Comparison of ENCODE assay signal across 22 cellular contexts in genomic region chr17:4665027-4665426, GRCh38. TPM values are rescaled to one million over a fixed set of nuclear protein-coding genes. Genes with fewer than 3 reads are reported as not detected.
DNase-seq lines count a peak whose midpoint lies in the region; ATAC-seq, FAIRE-seq and TF ChIP-seq lines count a peak whose summit lies in the region.
"Had no signal": no experiment of that assay in that cellular context is flagged by ENCODE, and none has a peak within 500 bp of the region (broad histone marks: within the 10 kb centered on the region; RNA-seq: fewer than 3 reads in every experiment).

No MANE protein-coding gene starts in this region.

- no peak for FAIRE-seq in A549 (lab: Jason Lieb, UNC)

- H3K4me2 ChIP-seq in A549, result no peak overlapping the region
- no peak overlapping the region for H3K4me2 ChIP-seq in neuronal stem cell (ENCODE audit: insufficient read depth, low read length, poor library complexity, severe bottlenecking)
- H3K4me2 ChIP-seq: BLaER1 had no signal

- 60% methylated on average over 9 of the region's 9 CpGs for WGBS in A549 (ENCODE audit: missing lambda C conversion rate)
- WGBS in neuronal stem cell (ENCODE audit: extremely low coverage in 2 of 2, insufficient read length in 2 of 2, insufficient replicate concordance in 1 of 2), 2 donors, result no CpG with 5 or more reads among the region's 9 CpGs

- TF ChIP-seq RAD21 in A549 (conservative IDR thresholded peaks at IDR 0.05 in 1 of 2, IDR thresholded peaks at IDR 0.05 in 1 of 2), result no peak

- H2BK120ac ChIP-seq in neuronal stem cell (ENCODE audit: low read depth, low read length), result no peak overlapping the region

- no peak overlapping the region for H3K9ac ChIP-seq in neuronal stem cell (ENCODE audit: low read depth, low read length, poor library complexity)
- H3K9ac ChIP-seq: BLaER1 had no signal

- H3K4ac ChIP-seq in neuronal stem cell (ENCODE audit: low read length), result no peak overlapping the region

- H3K27ac ChIP-seq in A549 (no peak overlapping the region), Peyer's patch (no peak overlapping the region), neuronal stem cell (replicated peaks; ENCODE audit: low read length) (no peak overlapping the region)
- H3K27ac ChIP-seq: BLaER1 had no signal

- intact Hi-C loops in left colon (cut with DNase I, micrococcal nuclease), result no loop called here

- no peak overlapping the region for H3K23ac ChIP-seq in neuronal stem cell (ENCODE audit: low read depth, low read length, poor library complexity)

- H2BK15ac ChIP-seq in neuronal stem cell (ENCODE audit: low read length), result no peak overlapping the region

- no peak overlapping the region for H3K4me3 ChIP-seq in A549
- no peak overlapping the region for H3K4me3 ChIP-seq in Peyer's patch
- H3K4me3 ChIP-seq in neuronal stem cell (ENCODE audit: low read length in 2 of 2), result no peak overlapping the region
- H3K4me3 ChIP-seq: BLaER1 had no signal

- TF ChIP-seq CTCF in A549 (IDR thresholded peaks at IDR 0.05) (no peak), Peyer's patch (IDR thresholded peaks at IDR 0.05) (no peak)

- DNase-seq in A549 (ENCODE audit: low read depth in 1 of 2, low spot score in 1 of 2) (no peak), Peyer's patch (peak in 2 of 3 donors; percentile 65 to 70), left colon (peak in 1 of 2 donors; percentile 30), mesenteric fat pad (ENCODE audit: low spot score) (peak; percentile 71), neuronal stem cell (ENCODE audit: low spot score) (no peak), activated T-cell treated with anti-CD3 and anti-CD28 coated beads for 4 hours (no peak)
- DNase-seq: CD4-positive, CD25-positive, alpha-beta regulatory T cell; DMS153; DND-41; H9; NCI-H1092; NCI-H1417 treated with DMSO at 0.1 percent for 48 hours; NCI-H1694 treated with DMSO at 0.1 percent for 48 hours; NCI-H2081; NCI-H2227 treated with DMSO at 0.1 percent for 48 hours; NCI-H69; SHP77 had no signal

- peak; percentile 39 to 48; a peak in 4 of 6 replicates for ATAC-seq in A549
- peak; percentile 93 for ATAC-seq in left colon
- no peak for ATAC-seq in HG03469 (IDR thresholded peaks at IDR 0.05; ENCODE audit: unreplicated experiment)
- no peak for ATAC-seq in GM18520 (IDR thresholded peaks at IDR 0.05; ENCODE audit: unreplicated experiment)

- no peak overlapping the region for H3K18ac ChIP-seq in neuronal stem cell (ENCODE audit: low read length)

- no peaks in the 10 kb centered on the region for H3K79me1 ChIP-seq in neuronal stem cell (ENCODE audit: low read depth, low read length)

- H2BK12ac ChIP-seq in neuronal stem cell (ENCODE audit: low read length), result no peak overlapping the region

- H4K91ac ChIP-seq in neuronal stem cell (ENCODE audit: low read depth, low read length, poor library complexity), result no peak overlapping the region

- H3K4me1 ChIP-seq in A549 (no peaks in the 10 kb centered on the region), Peyer's patch (no peaks in the 10 kb centered on the region), neuronal stem cell (ENCODE audit: control insufficient read depth in 2 of 2, insufficient read depth in 1 of 2, low read depth in 1 of 2, low read length in 2 of 2) (no peaks in the 10 kb centered on the region)
- H3K4me1 ChIP-seq: BLaER1 had no signal

- no peak overlapping the region for H2AK5ac ChIP-seq in neuronal stem cell (ENCODE audit: low read depth, low read length)

- H3K9me3 ChIP-seq in A549, result no peaks in the 10 kb centered on the region
- no peaks in the 10 kb centered on the region for H3K9me3 ChIP-seq in Peyer's patch
- no peaks in the 10 kb centered on the region for H3K9me3 ChIP-seq in neuronal stem cell (replicated peaks in 1 of 2; ENCODE audit: control insufficient read depth in 2 of 2, insufficient read depth in 1 of 2, low read depth in 1 of 2, low read length in 2 of 2)
- H3K9me3 ChIP-seq: BLaER1 had no signal

- POLR2A ChIA-PET in A549 (lab: Yijun Ruan, JAX), result no interaction called here

- H3K14ac ChIP-seq in neuronal stem cell (ENCODE audit: low read length), result no peak overlapping the region

- no peak overlapping the region for H2BK5ac ChIP-seq in neuronal stem cell (ENCODE audit: low read length)

- H3K36me3 ChIP-seq in Peyer's patch (no peaks in the 10 kb centered on the region), neuronal stem cell (replicated peaks in 1 of 2; ENCODE audit: control insufficient read depth in 2 of 2, insufficient read depth in 2 of 2, low read length in 2 of 2) (peaks cover 0 to 3% of the 10 kb centered on the region in 2 donors)

- TF ChIP-seq EP300 in A549 (IDR thresholded peaks at IDR 0.05), result no peak

- no peak overlapping the region for H4K8ac ChIP-seq in neuronal stem cell (ENCODE audit: low read depth, low read length)

- H3K27me3 ChIP-seq in Peyer's patch (no peaks in the 10 kb centered on the region), neuronal stem cell (ENCODE audit: control insufficient read depth in 3 of 3, insufficient read depth in 3 of 3, low read depth in 1 of 3, low read length in 3 of 3) (no peaks in the 10 kb centered on the region)
- H3K27me3 ChIP-seq: BLaER1 had no signal

- CTCF ChIA-PET in A549 (lab: Yijun Ruan, JAX), result interaction anchor here (1.8 kb wide), 1 partner anchor 39 kb away, joined by 5 read pairs; no protein-coding TSS in a partner anchor

- H2AFZ ChIP-seq in neuronal stem cell (ENCODE audit: low read length), result no peak overlapping the region

- TF ChIP-seq POLR2A in A549 (IDR thresholded peaks at IDR 0.05; ENCODE audit: low read length), result no peak
- no peak for TF ChIP-seq POLR2A in Peyer's patch (IDR thresholded peaks at IDR 0.05)

TF ChIP-seq in A549, 52 proteins besides CTCF, POLR2A, EP300 and RAD21:
- TF ChIP-seq ZC3H11A (IDR thresholded peaks at IDR 0.05) (no peak), HES2 (IDR thresholded peaks at IDR 0.05) (no peak), SMC3 (IDR thresholded peaks at IDR 0.05) (no peak), RARB (CRISPR knock-in tag; IDR thresholded peaks at IDR 0.05) (no peak), CBX2 (IDR thresholded peaks at IDR 0.05; ENCODE audit: borderline replicate concordance, low read depth) (no peak), RNF2 (IDR thresholded peaks at IDR 0.05; ENCODE audit: borderline replicate concordance, low read depth) (no peak), HOXB13 (CRISPR knock-in tag; IDR thresholded peaks at IDR 0.05; ENCODE audit: low read depth) (no peak), PBX3 (IDR thresholded peaks at IDR 0.05) (no peak), ESRRA (IDR thresholded peaks at IDR 0.05; ENCODE audit: borderline replicate concordance, low read length) (no peak), RFX5 (IDR thresholded peaks at IDR 0.05) (no peak), HEYL (CRISPR knock-in tag; IDR thresholded peaks at IDR 0.05) (no peak)

RNA-seq across cellular contexts. Expression of gene ALOX15, which starts 23.5 kb away (rescaled TPM):
- 0.12 and 0.15 TPM in 2 replicates for polyA plus RNA-seq in A549 (2011; rRNA removed)
- 0.07 and 0.08 TPM in 2 replicates for polyA plus RNA-seq in A549 (2012; cell fraction: cytosol; rRNA removed)
- 0.17 and 0.24 TPM in 2 replicates for polyA plus RNA-seq in A549 (2012; cell fraction: nucleus; rRNA removed)
- 0.08 to 0.12 TPM in 2 of 3 replicates, not detected in the other for polyA plus RNA-seq in A549 (2017; fragmentation: RNase III; extraction: RNeasy Plus Mini Kit Qiagen cat#74134 plus additional on column Dnase treatment)
- polyA minus RNA-seq in A549 (2011; rRNA and poly(A)+ RNA removed), result 0.17 and 0.19 TPM in 2 replicates
- not detected for total RNA-seq in Peyer's patch
- under 1 TPM; 0.12 to 0.36 TPM for total RNA-seq in left colon
- not detected for total RNA-seq in mesenteric fat pad
- 0.21 TPM for polyA plus RNA-seq in neuronal stem cell (2013, experiment 1 of 2)
- 0.15 TPM for polyA plus RNA-seq in neuronal stem cell (2013, experiment 2 of 2)
- total RNA-seq: A172; CD4-positive, CD25-positive, alpha-beta regulatory T cell had no signal
- polyA plus RNA-seq: AG04450; CD4-positive, CD25-positive, alpha-beta regulatory T cell had no signal

RNA-seq across cellular contexts. Expression of gene PELP1, which starts 38.9 kb away (rescaled TPM):
- polyA plus RNA-seq in A549 (2011; rRNA removed), result 30.2 and 35.5 TPM in 2 replicates
- 46.1 and 63.3 TPM in 2 replicates for polyA plus RNA-seq in A549 (2012; cell fraction: cytosol; rRNA removed)
- polyA plus RNA-seq in A549 (2012; cell fraction: nucleus; rRNA removed), result 173 and 242 TPM in 2 replicates
- polyA plus RNA-seq in A549 (2017; fragmentation: RNase III; extraction: RNeasy Plus Mini Kit Qiagen cat#74134 plus additional on column Dnase treatment), result 52.5 to 60.0 TPM (median 56.1 TPM) in 3 replicates
- 55.6 and 68.2 TPM in 2 replicates for polyA minus RNA-seq in A549 (2011; rRNA and poly(A)+ RNA removed)
- 10 to 100 TPM; 21.2 to 34.9 (median 31.4) TPM for total RNA-seq in Peyer's patch
- total RNA-seq in left colon, result 10 to 100 TPM; 25.8 to 35.5 TPM
- 29.3 TPM for total RNA-seq in mesenteric fat pad
- 45.3 TPM for polyA plus RNA-seq in neuronal stem cell (2013, experiment 1 of 2)
- 45.1 TPM for polyA plus RNA-seq in neuronal stem cell (2013, experiment 2 of 2)

RNA-seq across cellular contexts. Expression of gene ARRB2, which starts 45.4 kb away (rescaled TPM):
- polyA plus RNA-seq in A549 (2011; rRNA removed) (73.1 and 74.9 TPM in 2 replicates), A549 (2017; fragmentation: RNase III; extraction: RNeasy Plus Mini Kit Qiagen cat#74134 plus additional on column Dnase treatment) (61.0 to 68.2 TPM (median 67.8 TPM) in 3 replicates)
- 90.8 and 96.8 TPM in 2 replicates for polyA plus RNA-seq in A549 (2012; cell fraction: cytosol; rRNA removed)
- 107 and 116 TPM in 2 replicates for polyA plus RNA-seq in A549 (2012; cell fraction: nucleus; rRNA removed)
- 66.9 and 67.5 TPM in 2 replicates for polyA minus RNA-seq in A549 (2011; rRNA and poly(A)+ RNA removed)
- total RNA-seq in Peyer's patch (100 to 1,000 TPM in 1 of 4 donors, 10 to 100 TPM in 3; 59.2 to 163 (median 73.8) TPM), left colon (10 to 100 TPM; 27.2 to 45.1 TPM), mesenteric fat pad (131 TPM)
- polyA plus RNA-seq in neuronal stem cell (2013, experiment 1 of 2), result 76.8 TPM
- 75.4 TPM for polyA plus RNA-seq in neuronal stem cell (2013, experiment 2 of 2)

Comparison
In these comparisons a context has a peak if more than half of its experiments do, and no peak if none do; other contexts are left out.
1. ATAC-seq: peak in A549 (2 of 2) and left colon (single experiment); none in HG03469 (single experiment) and GM18520 (single experiment).
2. DNase-seq: peak in Peyer's patch (2 of 3) and mesenteric fat pad (single experiment); none in A549 (0 of 2), neuronal stem cell (single experiment) and activated T-cell treated with anti-CD3 and anti-CD28 coated beads for 4 hours (single experiment).